28 cellular contexts compared by ENCODE assay signal in genomic region chr13:113576597-113576996, GRCh38.
"Had no signal": no experiment of that assay in that cellular context is flagged by ENCODE, and none has a peak within 500 bp of the region (broad histone marks: within the 10 kb centered on the region; RNA-seq: fewer than 3 reads in every experiment).

No MANE protein-coding gene starts in this region.

- DNase-seq: colonic mucosa; cortex of kidney; effector CD8-positive, alpha-beta T cell; effector memory CD8-positive, alpha-beta T cell; endodermal cell; erythroblast; esophagus squamous epithelium; foreskin fibroblast; foreskin melanocyte; gastrocnemius medialis; glutamatergic neuron; head of caudate nucleus; heart right ventricle; hippocampal formation; left cardiac atrium; left lung; left ventricle myocardium superior; lower lobe of right lung; mesenchymal stem cell; mucosa of descending colon; naive B cell had no signal

- H3K36me3 ChIP-seq: colonic mucosa, esophagus squamous epithelium, gastrocnemius medialis, heart right ventricle, left lung, lower lobe of right lung had no signal

- H3K9me3 ChIP-seq: colonic mucosa had no signal

- H3K4me3 ChIP-seq: colonic mucosa, esophagus squamous epithelium, gastrocnemius medialis, heart right ventricle, left lung, lower lobe of right lung, mucosa of descending colon had no signal

- H3K27me3 ChIP-seq: colonic mucosa, esophagus squamous epithelium, gastrocnemius medialis, heart right ventricle, left lung had no signal

- H3K27ac Mint-ChIP-seq: dendritic cell treated with granulocyte-macrophage colony-stimulating factor and Interleukin-4, amounts not matched to agents 40 ng/mL and 50 ng/mL, for 4 days; effector memory CD8-positive, alpha-beta T cell; endodermal cell; mesothelial cell of epicardium; naive B cell had no signal

- FAIRE-seq: endometrium, islet of Langerhans, keratinocyte had no signal

- H3K4me1 Mint-ChIP-seq: endodermal cell, mesothelial cell of epicardium, naive B cell had no signal

- H3K4me1 ChIP-seq: colonic mucosa, esophagus squamous epithelium, gastrocnemius medialis, heart right ventricle, left lung, lower lobe of right lung had no signal

- H3K27ac ChIP-seq: colonic mucosa, epithelial cell of prostate, esophagus squamous epithelium, gastrocnemius medialis, heart right ventricle, left lung, lower lobe of right lung had no signal

- ATAC-seq: effector memory CD8-positive, alpha-beta T cell; esophagus mucosa; gastrocnemius medialis; heart right ventricle; left cardiac atrium; left lung; left ventricle myocardium superior; lower lobe of right lung; mucosa of descending colon had no signal

- H3K4me3 Mint-ChIP-seq: dendritic cell treated with granulocyte-macrophage colony-stimulating factor and Interleukin-4, amounts not matched to agents 40 ng/mL and 50 ng/mL, for 4 days; effector memory CD8-positive, alpha-beta T cell; endodermal cell; mesothelial cell of epicardium had no signal
